ENCODE assay signal across 16 cellular contexts in the genomic region with DNA sequence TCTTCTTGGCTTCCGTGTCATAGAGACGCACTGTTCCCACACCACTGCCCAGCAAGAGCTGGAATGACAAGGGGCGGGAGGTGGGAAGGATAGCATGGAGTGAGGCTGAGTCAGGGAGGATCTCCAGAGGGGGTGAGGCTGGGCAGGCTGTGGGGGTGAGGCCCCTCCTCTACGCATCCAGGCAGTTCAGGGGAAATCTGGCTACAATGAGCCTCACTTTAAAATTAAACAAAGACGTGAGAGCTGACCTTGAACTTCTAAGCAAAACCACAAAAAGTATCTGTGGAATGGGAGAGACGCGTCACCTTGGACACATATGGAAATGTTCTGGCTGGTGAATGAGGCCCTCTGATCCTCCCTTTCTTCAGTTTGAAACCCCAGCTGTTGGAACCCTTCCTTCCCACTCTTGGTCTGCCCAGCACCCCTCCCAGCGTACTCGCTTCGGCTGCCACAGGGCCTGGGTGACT. TPM values are rescaled to one million over a fixed set of nuclear protein-coding genes. Genes with fewer than 3 reads are reported as not detected.
A peak's percentile ranks its signal among the peaks of the same experiment; 100 is the strongest.
DNase-seq lines count a peak whose midpoint lies in the region; ATAC-seq, FAIRE-seq and TF ChIP-seq lines count a peak whose summit lies in the region.
"Had no signal": no experiment of that assay in that cellular context is flagged by ENCODE, and none has a peak within 500 bp of the region (broad histone marks: within the 10 kb centered on the region; RNA-seq: fewer than 3 reads in every experiment).

No MANE protein-coding gene starts in this region.

- H3K27ac Mint-ChIP-seq in T-cell = no peak overlapping the region
- H3K27ac Mint-ChIP-seq: T-helper 2 cell treated with Interferon-gamma antibody and Interleukin-4, amounts not matched to agents 5 μg/mL and 100 μg/mL, for 36 hours had no signal

- H3K4me2 ChIP-seq in HepG2 (ENCODE audit: low read depth, low read length) = no peak overlapping the region

- H3K9ac ChIP-seq in HepG2 (ENCODE audit: insufficient read depth, low read depth, low read length) = no peak overlapping the region

- DNase-seq in AG08395 (ENCODE audit: low spot score) = peak; percentile 79
- DNase-seq in HFF-Myc (ENCODE audit: extremely low read depth, low read depth) = peak; percentile 97
- peak; percentile 74 for DNase-seq in bronchial epithelial cell (ENCODE audit: low read depth)
- DNase-seq in HepG2 (ENCODE audit: low spot score) = peak; percentile 40
- no peak for DNase-seq in amygdala (lab: John Stamatoyannopoulos, UW)
- no peak for DNase-seq in T-cell
- DNase-seq in stimulated activated CD4-positive, alpha-beta T cell treated with anti-CD3 and anti-CD28 coated beads, Interleukin-4, amount 100 ng/mL, for 1 hour = no peak
- DNase-seq: BE2C, NCI-H1048, NCI-H774, sigmoid colon, upper lobe of left lung had no signal

- H3K27me3 ChIP-seq in bronchial epithelial cell (ENCODE audit: control insufficient read depth, insufficient read depth, low read length) (no peaks in the 10 kb centered on the region), HepG2 (ENCODE audit: control insufficient read depth in 1 of 2, insufficient read depth in 2 of 2, low read length in 2 of 2) (no peaks in the 10 kb centered on the region)
- H3K27me3 ChIP-seq: adrenal gland, BE2C, sigmoid colon, upper lobe of left lung had no signal

- TF ChIP-seq CTCF in HFF-Myc (IDR thresholded peaks at IDR 0.05; ENCODE audit: low read depth, low read length, missing control alignments) = no peak
- TF ChIP-seq CTCF in bronchial epithelial cell (IDR thresholded peaks at IDR 0.05; ENCODE audit: insufficient read depth, low read length, severe bottlenecking) = no peak
- no peak for TF ChIP-seq CTCF in HepG2 (CRISPR knock-in tag; IDR thresholded peaks at IDR 0.05)

- POLR2A ChIA-PET in HepG2 (lab: Yijun Ruan, JAX) (no interaction called here), T-cell (lab: Charles Lee) (no interaction called here)

- intact Hi-C loops in HepG2 (cut with micrococcal nuclease; ENCODE audit: unreplicated experiment) = no loop called here

- H3K27ac ChIP-seq in HepG2 (ENCODE audit: extremely low read length, insufficient read depth, low read length) = no peak overlapping the region
- H3K27ac ChIP-seq: adrenal gland, upper lobe of left lung had no signal

- TF ChIP-seq RAD21 in HepG2 (CRISPR knock-in tag; IDR thresholded peaks at IDR 0.05) = no peak

- peaks cover 12% of the 10 kb centered on the region for H3K4me1 ChIP-seq in HepG2 (ENCODE audit: insufficient read depth, low read length)
- H3K4me1 ChIP-seq: BE2C, sigmoid colon, upper lobe of left lung had no signal

- H4K20me1 ChIP-seq in HepG2 (ENCODE audit: insufficient read depth, low read length) = no peaks in the 10 kb centered on the region

- H3K36me3 ChIP-seq in bronchial epithelial cell (ENCODE audit: control insufficient read depth, insufficient read depth, low read length) = peaks cover 24% of the 10 kb centered on the region
- H3K36me3 ChIP-seq in HepG2 (replicated peaks in 1 of 2; ENCODE audit: control insufficient read depth in 1 of 2, insufficient read depth in 2 of 2, low read length in 2 of 2) = peaks cover 24 to 59% of the 10 kb centered on the region in 2 experiments
- H3K36me3 ChIP-seq: BE2C had no signal

- H3K9me3 ChIP-seq in HepG2 (ENCODE audit: low read length) = no peaks in the 10 kb centered on the region
- H3K9me3 ChIP-seq: adrenal gland, BE2C, sigmoid colon, upper lobe of left lung had no signal

- WGBS in HepG2 (ENCODE audit: low lambda C conversion rate) = 88% methylated on average over 10 of the region's 10 CpGs

- TF ChIP-seq EP300 in HepG2 (IDR thresholded peaks at IDR 0.05; ENCODE audit: low read depth in 2 of 2, low read length in 2 of 2) = no peak
- no peak for TF ChIP-seq EP300 in HepG2 (CRISPR knock-in tag; IDR thresholded peaks at IDR 0.05; ENCODE audit: borderline replicate concordance)

- ATAC-seq in HepG2 = peak; percentile 39
- ATAC-seq in HG03520 (IDR thresholded peaks at IDR 0.05; ENCODE audit: unreplicated experiment) = no peak
- ATAC-seq in T-cell (replicated peaks in 1 of 4) = no peak

- H3K36me3 Mint-ChIP-seq in T-cell = peaks cover 83% of the 10 kb centered on the region

- in situ Hi-C loops in HepG2 (cut with HindIII; ENCODE audit: extremely low pct_ligation_motif_present, low pct_unique_long_range_greater_than_20kb) = no loop called here

- H3K4me1 Mint-ChIP-seq in T-cell = no peaks in the 10 kb centered on the region

- H3K79me2 ChIP-seq in HepG2 (ENCODE audit: insufficient read depth, low read length) = no peaks in the 10 kb centered on the region

- FAIRE-seq in bronchial epithelial cell (lab: Jason Lieb, UNC) (peak; percentile 73), HepG2 (lab: Jason Lieb, UNC) (no peak)
- FAIRE-seq: islet of Langerhans had no signal

- H2AFZ ChIP-seq in HepG2 (ENCODE audit: low read length) = no peak overlapping the region

- BruUV-seq in HepG2 (replicated peaks; lab: Mats Ljungman, UMichigan) = no TSS peak

- H3K4me3 Mint-ChIP-seq in T-cell = no peak overlapping the region
- H3K4me3 Mint-ChIP-seq: T-helper 2 cell treated with Interferon-gamma antibody and Interleukin-4, amounts not matched to agents 5 μg/mL and 100 μg/mL, for 36 hours had no signal

- TF ChIP-seq POLR2A in HepG2 (IDR thresholded peaks at IDR 0.05; ENCODE audit: insufficient read depth in 1 of 2, low read depth in 2 of 2, low read length in 2 of 2) = no peak

- H3K9me3 Mint-ChIP-seq in T-cell = no peaks in the 10 kb centered on the region
- H3K9me3 Mint-ChIP-seq: T-helper 2 cell treated with Interferon-gamma antibody and Interleukin-4, amounts not matched to agents 5 μg/mL and 100 μg/mL, for 36 hours had no signal

- H3K4me3 ChIP-seq in HFF-Myc (replicated peaks; ENCODE audit: low read depth, low read length) (no peak overlapping the region), bronchial epithelial cell (ENCODE audit: low read depth, low read length) (no peak overlapping the region), HepG2 (replicated peaks in 1 of 3; ENCODE audit: insufficient read depth in 1 of 3, low read depth in 2 of 3, low read length in 3 of 3) (no peak overlapping the region)
- H3K4me3 ChIP-seq: adrenal gland, sigmoid colon, upper lobe of left lung had no signal

- CTCF ChIA-PET in HepG2 (lab: Yijun Ruan, JAX; ENCODE audit: low intra/inter-chr PET ratio, low total read pairs) (no interaction called here), T-cell (lab: Charles Lee) (interaction anchor here in 1 of 2 donors (0.6 kb wide), 1 partner anchor 1053 kb away, joined by 5 read pairs; no protein-coding TSS in a partner anchor)

- H3K27me3 Mint-ChIP-seq in T-cell = no peaks in the 10 kb centered on the region

RNA-seq across cellular contexts. Expression of a gene that starts 17.7 kb away (rescaled TPM):
- 4.7 and 6.9 TPM in 2 replicates for total RNA-seq in bronchial epithelial cell
- 10.0 and 12.1 TPM in 2 replicates for total RNA-seq in HepG2 (2016; rRNA removed; fragmentation: Illumina TruSeq; extraction: Trizol)
- total RNA-seq in HepG2 (2016; cell fraction: cytosol; rRNA removed; fragmentation: Illumina TruSeq; extraction: Trizol; ENCODE audit: low read depth) = 1.1 and 1.8 TPM in 2 replicates
- 9.2 and 12.1 TPM in 2 replicates for total RNA-seq in HepG2 (2016; cell fraction: insoluble cytoplasmic fraction; rRNA removed; fragmentation: Illumina TruSeq; extraction: Trizol)
- total RNA-seq in HepG2 (2016; cell fraction: membrane; rRNA removed; fragmentation: Illumina TruSeq; extraction: Trizol) = 1.5 and 2.3 TPM in 2 replicates
- total RNA-seq in HepG2 (2016; cell fraction: nucleus; rRNA removed; fragmentation: Illumina TruSeq; extraction: Trizol) = 11.3 and 14.5 TPM in 2 replicates
- polyA plus RNA-seq in HepG2 (2011; rRNA removed) = 11.6 and 13.7 TPM in 2 replicates
- polyA plus RNA-seq in HepG2 (2011; cell fraction: cytosol; rRNA removed) = 7.2 and 8.6 TPM in 2 replicates
- 43.9 and 51.3 TPM in 2 replicates for polyA plus RNA-seq in HepG2 (2011; cell fraction: nucleus; rRNA removed)
- polyA plus RNA-seq in HepG2 (2012) = 5.7 and 6.1 TPM in 2 replicates
- 0.26 and 0.31 TPM in 2 replicates for polyA plus RNA-seq in HepG2 (2016; cell fraction: cytosol; fragmentation: Illumina TruSeq; extraction: Trizol; ENCODE audit: low read depth)
- 10.7 and 11.4 TPM in 2 replicates for polyA plus RNA-seq in HepG2 (2016; cell fraction: insoluble cytoplasmic fraction; fragmentation: Illumina TruSeq; extraction: Trizol; ENCODE audit: low read depth)
- 0.56 and 0.65 TPM in 2 replicates for polyA plus RNA-seq in HepG2 (2016; cell fraction: membrane; fragmentation: Illumina TruSeq; extraction: Trizol; ENCODE audit: low read depth)
- 21.1 and 22.2 TPM in 2 replicates for polyA plus RNA-seq in HepG2 (2016; cell fraction: nucleus; fragmentation: Illumina TruSeq; extraction: Trizol; ENCODE audit: insufficient read depth, low read depth)
- 8.2 and 19.7 TPM in 2 replicates for polyA minus RNA-seq in HepG2 (2011; rRNA and poly(A)+ RNA removed; ENCODE audit: low replicate concordance)
- polyA minus RNA-seq in HepG2 (2011; cell fraction: cytosol; rRNA and poly(A)+ RNA removed) = 5.3 and 8.8 TPM in 2 replicates
- polyA minus RNA-seq in HepG2 (2011; cell fraction: nucleus; rRNA and poly(A)+ RNA removed) = 12.6 and 17.4 TPM in 2 replicates
- 10 to 100 TPM; 28.1 to 41.2 (median 37.6) TPM for total RNA-seq in T-cell

RNA-seq across cellular contexts. Expression of a gene that starts 23.1 kb away (rescaled TPM):
- total RNA-seq in bronchial epithelial cell = 51.9 and 68.0 TPM in 2 replicates
- 60.7 and 68.6 TPM in 2 replicates for total RNA-seq in HepG2 (2016; rRNA removed; fragmentation: Illumina TruSeq; extraction: Trizol)
- 24.2 and 27.7 TPM in 2 replicates for total RNA-seq in HepG2 (2016; cell fraction: cytosol; rRNA removed; fragmentation: Illumina TruSeq; extraction: Trizol; ENCODE audit: low read depth)
- total RNA-seq in HepG2 (2016; cell fraction: insoluble cytoplasmic fraction; rRNA removed; fragmentation: Illumina TruSeq; extraction: Trizol) = 58.8 and 66.8 TPM in 2 replicates
- total RNA-seq in HepG2 (2016; cell fraction: membrane; rRNA removed; fragmentation: Illumina TruSeq; extraction: Trizol) = 48.2 and 58.3 TPM in 2 replicates
- total RNA-seq in HepG2 (2016; cell fraction: nucleus; rRNA removed; fragmentation: Illumina TruSeq; extraction: Trizol) = 42.2 and 46.2 TPM in 2 replicates
- 19.3 and 20.7 TPM in 2 replicates for polyA plus RNA-seq in HepG2 (2011; rRNA removed)
- polyA plus RNA-seq in HepG2 (2011; cell fraction: cytosol; rRNA removed) = 19.8 and 20.9 TPM in 2 replicates
- 15.6 and 18.8 TPM in 2 replicates for polyA plus RNA-seq in HepG2 (2011; cell fraction: nucleus; rRNA removed)
- 44.5 and 69.6 TPM in 2 replicates for polyA plus RNA-seq in HepG2 (2012)
- polyA plus RNA-seq in HepG2 (2016; cell fraction: cytosol; fragmentation: Illumina TruSeq; extraction: Trizol; ENCODE audit: low read depth) = 13.5 and 22.0 TPM in 2 replicates
- 62.6 and 67.4 TPM in 2 replicates for polyA plus RNA-seq in HepG2 (2016; cell fraction: insoluble cytoplasmic fraction; fragmentation: Illumina TruSeq; extraction: Trizol; ENCODE audit: low read depth)
- polyA plus RNA-seq in HepG2 (2016; cell fraction: membrane; fragmentation: Illumina TruSeq; extraction: Trizol; ENCODE audit: low read depth) = 31.2 and 44.6 TPM in 2 replicates
- 46.9 and 49.8 TPM in 2 replicates for polyA plus RNA-seq in HepG2 (2016; cell fraction: nucleus; fragmentation: Illumina TruSeq; extraction: Trizol; ENCODE audit: insufficient read depth, low read depth)
- polyA minus RNA-seq in HepG2 (2011; rRNA and poly(A)+ RNA removed; ENCODE audit: low replicate concordance) = 24.4 and 62.5 TPM in 2 replicates
- polyA minus RNA-seq in HepG2 (2011; cell fraction: cytosol; rRNA and poly(A)+ RNA removed) = 8.6 and 12.1 TPM in 2 replicates
- polyA minus RNA-seq in HepG2 (2011; cell fraction: nucleus; rRNA and poly(A)+ RNA removed) = 20.6 and 24.7 TPM in 2 replicates
- 10 to 100 TPM; 24.3 to 46.4 (median 44.6) TPM for total RNA-seq in T-cell

RNA-seq across cellular contexts. Expression of a gene that starts 40.0 kb away (rescaled TPM):
- total RNA-seq in bronchial epithelial cell (not detected in 2 replicates), HepG2 (2016; rRNA removed; fragmentation: Illumina TruSeq; extraction: Trizol) (not detected in 2 replicates), T-cell (not detected)
- not detected in 2 replicates for total RNA-seq in HepG2 (2016; cell fraction: cytosol; rRNA removed; fragmentation: Illumina TruSeq; extraction: Trizol; ENCODE audit: low read depth)
- total RNA-seq in HepG2 (2016; cell fraction: insoluble cytoplasmic fraction; rRNA removed; fragmentation: Illumina TruSeq; extraction: Trizol) = not detected in 2 replicates
- total RNA-seq in HepG2 (2016; cell fraction: membrane; rRNA removed; fragmentation: Illumina TruSeq; extraction: Trizol) = not detected in 2 replicates
- total RNA-seq in HepG2 (2016; cell fraction: nucleus; rRNA removed; fragmentation: Illumina TruSeq; extraction: Trizol) = not detected in 2 replicates
- 0.20 TPM in 1 of 2 replicates, not detected in the other for polyA plus RNA-seq in HepG2 (2011; rRNA removed)
- polyA plus RNA-seq in HepG2 (2011; cell fraction: cytosol; rRNA removed) = not detected in 2 replicates
- 0.18 and 0.38 TPM in 2 replicates for polyA plus RNA-seq in HepG2 (2011; cell fraction: nucleus; rRNA removed)
- polyA plus RNA-seq in HepG2 (2012) = not detected in 2 replicates
- not detected in 2 replicates for polyA plus RNA-seq in HepG2 (2016; cell fraction: cytosol; fragmentation: Illumina TruSeq; extraction: Trizol; ENCODE audit: low read depth)
- polyA plus RNA-seq in HepG2 (2016; cell fraction: insoluble cytoplasmic fraction; fragmentation: Illumina TruSeq; extraction: Trizol; ENCODE audit: low read depth) = not detected in 2 replicates
- polyA plus RNA-seq in HepG2 (2016; cell fraction: membrane; fragmentation: Illumina TruSeq; extraction: Trizol; ENCODE audit: low read depth) = not detected in 2 replicates
- not detected in 2 replicates for polyA plus RNA-seq in HepG2 (2016; cell fraction: nucleus; fragmentation: Illumina TruSeq; extraction: Trizol; ENCODE audit: insufficient read depth, low read depth)
- polyA minus RNA-seq in HepG2 (2011; rRNA and poly(A)+ RNA removed; ENCODE audit: low replicate concordance) = not detected in 2 replicates
- polyA minus RNA-seq in HepG2 (2011; cell fraction: cytosol; rRNA and poly(A)+ RNA removed) = not detected in 2 replicates
- not detected in 2 replicates for polyA minus RNA-seq in HepG2 (2011; cell fraction: nucleus; rRNA and poly(A)+ RNA removed)
- total RNA-seq: adrenal gland, sigmoid colon, upper lobe of left lung had no signal
- polyA plus RNA-seq: adrenal gland, sigmoid colon had no signal

RNA-seq across cellular contexts. Expression of a gene that starts 45.8 kb away (rescaled TPM):
- 0.51 and 0.53 TPM in 2 replicates for total RNA-seq in bronchial epithelial cell
- total RNA-seq in HepG2 (2016; rRNA removed; fragmentation: Illumina TruSeq; extraction: Trizol) = 5.6 and 9.2 TPM in 2 replicates
- total RNA-seq in HepG2 (2016; cell fraction: cytosol; rRNA removed; fragmentation: Illumina TruSeq; extraction: Trizol; ENCODE audit: low read depth) = 1.1 and 1.5 TPM in 2 replicates
- total RNA-seq in HepG2 (2016; cell fraction: insoluble cytoplasmic fraction; rRNA removed; fragmentation: Illumina TruSeq; extraction: Trizol) = 6.3 and 8.9 TPM in 2 replicates
- total RNA-seq in HepG2 (2016; cell fraction: membrane; rRNA removed; fragmentation: Illumina TruSeq; extraction: Trizol) = 2.6 and 3.2 TPM in 2 replicates
- total RNA-seq in HepG2 (2016; cell fraction: nucleus; rRNA removed; fragmentation: Illumina TruSeq; extraction: Trizol) = 7.9 and 10.4 TPM in 2 replicates
- polyA plus RNA-seq in HepG2 (2011; rRNA removed) = 21.7 and 35.7 TPM in 2 replicates
- 24.2 and 35.4 TPM in 2 replicates for polyA plus RNA-seq in HepG2 (2011; cell fraction: cytosol; rRNA removed)
- 17.7 and 30.5 TPM in 2 replicates for polyA plus RNA-seq in HepG2 (2011; cell fraction: nucleus; rRNA removed)
- 45.3 and 74.1 TPM in 2 replicates for polyA plus RNA-seq in HepG2 (2012)
- 1.1 TPM in 2 replicates for polyA plus RNA-seq in HepG2 (2016; cell fraction: cytosol; fragmentation: Illumina TruSeq; extraction: Trizol; ENCODE audit: low read depth)
- 5.3 and 6.1 TPM in 2 replicates for polyA plus RNA-seq in HepG2 (2016; cell fraction: insoluble cytoplasmic fraction; fragmentation: Illumina TruSeq; extraction: Trizol; ENCODE audit: low read depth)
- polyA plus RNA-seq in HepG2 (2016; cell fraction: membrane; fragmentation: Illumina TruSeq; extraction: Trizol; ENCODE audit: low read depth) = 2.1 and 2.2 TPM in 2 replicates
- 7.8 and 11.6 TPM in 2 replicates for polyA plus RNA-seq in HepG2 (2016; cell fraction: nucleus; fragmentation: Illumina TruSeq; extraction: Trizol; ENCODE audit: insufficient read depth, low read depth)
- 0.26 and 39.0 TPM in 2 replicates for polyA minus RNA-seq in HepG2 (2011; rRNA and poly(A)+ RNA removed; ENCODE audit: low replicate concordance)
- 15.9 and 32.1 TPM in 2 replicates for polyA minus RNA-seq in HepG2 (2011; cell fraction: cytosol; rRNA and poly(A)+ RNA removed)
- polyA minus RNA-seq in HepG2 (2011; cell fraction: nucleus; rRNA and poly(A)+ RNA removed) = 41.2 and 55.0 TPM in 2 replicates
- total RNA-seq in T-cell = 10 to 100 TPM; 20.7 to 32.7 (median 25.8) TPM

Comparison
In these comparisons a context has a peak if more than half of its experiments do, and no peak if none do; other contexts are left out.
1. DNase-seq: peak in AG08395 (single experiment), HFF-Myc (single experiment), bronchial epithelial cell (single experiment) and HepG2 (single experiment); none in amygdala (0 of 56), T-cell (0 of 34) and stimulated activated CD4-positive, alpha-beta T cell treated with anti-CD3 and anti-CD28 coated beads, Interleukin-4, amount 100 ng/mL, for 1 hour (single experiment).